Comparison of ENCODE assay signal across 9 cellular contexts in genomic region chr5:179619776-179620175, GRCh38. TPM values are rescaled to one million over a fixed set of nuclear protein-coding genes. Genes with fewer than 3 reads are reported as not detected.
DNase-seq lines count a peak whose midpoint lies in the region; ATAC-seq, FAIRE-seq and TF ChIP-seq lines count a peak whose summit lies in the region.
"Had no signal": no experiment of that assay in that cellular context is flagged by ENCODE, and none has a peak within 500 bp of the region (broad histone marks: within the 10 kb centered on the region; RNA-seq: fewer than 3 reads in every experiment).

No MANE protein-coding gene starts in this region.

- TF ChIP-seq CTCF in HEK293 (tag by site-specific recombination; IDR thresholded peaks at IDR 0.05) (no peak), WI38 (IDR thresholded peaks at IDR 0.05; ENCODE audit: low read depth, low read length) (no peak), fibroblast of the aortic adventitia (IDR thresholded peaks at IDR 0.05; ENCODE audit: insufficient read depth, low read length) (no peak), gastrocnemius medialis (IDR thresholded peaks at IDR 0.05 in 4 of 5, conservative IDR thresholded peaks at IDR 0.05 in 1 of 5) (no peak)

- no peak for FAIRE-seq in GM12891 (lab: Jason Lieb, UNC)
- FAIRE-seq: GM19239 had no signal

- no peak for ATAC-seq in gastrocnemius medialis
- ATAC-seq in GM19351 (IDR thresholded peaks at IDR 0.05; ENCODE audit: unreplicated experiment) = no peak

- POLR2A ChIA-PET in HEK293 (lab: Yijun Ruan, JAX) = interaction anchor here (1.9 to 2.3 kb wide), 2 partner anchors 8 to 12 kb away, joined by 7 to 11 read pairs; no protein-coding TSS in a partner anchor

- H3K4me1 ChIP-seq in HEK293 (ENCODE audit: control insufficient read depth, insufficient read depth, low read length) (peaks cover 7% of the 10 kb centered on the region), gastrocnemius medialis (peaks cover 61 to 69% of the 10 kb centered on the region in 2 donors)

- CTCF ChIA-PET in HEK293 (lab: Yijun Ruan, JAX) = interaction anchor here (0.6 to 1.4 kb wide), 3 partner anchors 13 to 984 kb away, joined by 3 to 4 read pairs (median 4); no protein-coding TSS in a partner anchor

- peak; percentile 53 for DNase-seq in fibroblast of the aortic adventitia (ENCODE audit: low read depth)
- DNase-seq in gastrocnemius medialis = no peak
- DNase-seq in substantia nigra (lab: John Stamatoyannopoulos, UW) = no peak
- no peak for DNase-seq in GM12891 (ENCODE audit: insufficient read length, low spot score)
- DNase-seq in HCEC 1CT = no peak

- H3K4me3 ChIP-seq in HEK293 (ENCODE audit: low read depth, low read length) = peak overlapping the region; percentile 99
- peak overlapping the region; percentile 80 for H3K4me3 ChIP-seq in WI38 (ENCODE audit: low read depth, low read length)
- H3K4me3 ChIP-seq in fibroblast of the aortic adventitia (ENCODE audit: low read depth, low read length) = peak overlapping the region; percentile 83
- peak overlapping the region; percentile 71 to 100 (median 82) for H3K4me3 ChIP-seq in gastrocnemius medialis

- peaks cover 76 to 79% of the 10 kb centered on the region in 2 experiments for H3K36me3 ChIP-seq in HEK293 (ENCODE audit: control insufficient read depth in 2 of 2, insufficient read depth in 1 of 2, low read length in 2 of 2)
- peaks cover 12 to 71% of the 10 kb centered on the region in 2 donors for H3K36me3 ChIP-seq in gastrocnemius medialis

- H3K27ac ChIP-seq in HEK293 (ENCODE audit: extremely low read depth, low read depth, low read length) (no peak overlapping the region), gastrocnemius medialis (peak overlapping the region in 2 of 4 donors; percentile 36 to 100), substantia nigra (ENCODE audit: low read depth, low read length, poor library complexity, severe bottlenecking) (no peak overlapping the region)

- in situ Hi-C loops in gastrocnemius medialis (cut with MboI; ENCODE audit: low sequenced_read_pairs in 4 of 4) = no loop called here

- TF ChIP-seq POLR2A in gastrocnemius medialis (IDR thresholded peaks at IDR 0.05) = no peak
- no peak for TF ChIP-seq POLR2A in GM12891 (IDR thresholded peaks at IDR 0.05; ENCODE audit: low read depth, low read length)

- H3K9me3 ChIP-seq in HEK293 (ENCODE audit: control insufficient read depth, insufficient read depth, low read depth, low read length) (no peaks in the 10 kb centered on the region), gastrocnemius medialis (no peaks in the 10 kb centered on the region)

- no peaks in the 10 kb centered on the region for H3K27me3 ChIP-seq in gastrocnemius medialis

- intact Hi-C loops in gastrocnemius medialis (cut with DNase I; ENCODE audit: low total_unique reads) = loop anchor here (10.0 kb wide), 1 partner anchor 335 kb away; no protein-coding TSS in a partner anchor

TF ChIP-seq in HEK293, 187 proteins besides CTCF, POLR2A, EP300 and RAD21:
- TF ChIP-seq ZNF747 (tag by site-specific recombination; IDR thresholded peaks at IDR 0.05) = no peak
- no peak for TF ChIP-seq REPIN1 (tag by site-specific recombination; IDR thresholded peaks at IDR 0.05; ENCODE audit: low read depth)
- TF ChIP-seq ZNF155 (tag by site-specific recombination; IDR thresholded peaks at IDR 0.05) = no peak
- no peak for TF ChIP-seq FEZF1 (tag by site-specific recombination; IDR thresholded peaks at IDR 0.05)
- TF ChIP-seq ZNF280D (tag by site-specific recombination; IDR thresholded peaks at IDR 0.05) = no peak
- TF ChIP-seq GLI4 (tag by site-specific recombination; IDR thresholded peaks at IDR 0.05) = no peak
- no peak for TF ChIP-seq ZNF529 (tag by site-specific recombination; IDR thresholded peaks at IDR 0.05; ENCODE audit: insufficient replicate concordance)
- no peak for TF ChIP-seq ZNF138 (tag by site-specific recombination; IDR thresholded peaks at IDR 0.05; ENCODE audit: borderline replicate concordance)
- no peak for TF ChIP-seq ZNF843 (tag by site-specific recombination; IDR thresholded peaks at IDR 0.05)
- no peak for TF ChIP-seq MYNN (tag by site-specific recombination; IDR thresholded peaks at IDR 0.05; ENCODE audit: borderline replicate concordance)

TF ChIP-seq in GM12891, 5 proteins besides CTCF, POLR2A, EP300 and RAD21:
- TF ChIP-seq SPI1 (IDR thresholded peaks at IDR 0.05; ENCODE audit: low read depth, low read length) (no peak), POU2F2 (IDR thresholded peaks at IDR 0.05; ENCODE audit: low read depth, low read length) (no peak), TAF1 (IDR thresholded peaks at IDR 0.05; ENCODE audit: low read depth, low read length) (no peak), POLR2AphosphoS5 (IDR thresholded peaks at IDR 0.05; ENCODE audit: low read depth, low read length) (no peak), PAX5 (IDR thresholded peaks at IDR 0.05; ENCODE audit: insufficient read depth, low read length, severe bottlenecking) (no peak)

RNA-seq across cellular contexts. Expression of gene HNRNPH1, which starts 3.7 kb away (rescaled TPM):
- 397 and 968 TPM in 2 replicates for total RNA-seq in fibroblast of the aortic adventitia (ENCODE audit: low replicate concordance)
- total RNA-seq in gastrocnemius medialis = 100 to 1,000 TPM in 3 of 4 donors, 10 to 100 TPM in 1; 72.4 to 209 (median 157) TPM
- 386 TPM for polyA plus RNA-seq in GM12891 (2012; ENCODE audit: low read depth, missing spikeins)
